ENCODE assay signal across 9 cellular contexts in the genomic region with DNA sequence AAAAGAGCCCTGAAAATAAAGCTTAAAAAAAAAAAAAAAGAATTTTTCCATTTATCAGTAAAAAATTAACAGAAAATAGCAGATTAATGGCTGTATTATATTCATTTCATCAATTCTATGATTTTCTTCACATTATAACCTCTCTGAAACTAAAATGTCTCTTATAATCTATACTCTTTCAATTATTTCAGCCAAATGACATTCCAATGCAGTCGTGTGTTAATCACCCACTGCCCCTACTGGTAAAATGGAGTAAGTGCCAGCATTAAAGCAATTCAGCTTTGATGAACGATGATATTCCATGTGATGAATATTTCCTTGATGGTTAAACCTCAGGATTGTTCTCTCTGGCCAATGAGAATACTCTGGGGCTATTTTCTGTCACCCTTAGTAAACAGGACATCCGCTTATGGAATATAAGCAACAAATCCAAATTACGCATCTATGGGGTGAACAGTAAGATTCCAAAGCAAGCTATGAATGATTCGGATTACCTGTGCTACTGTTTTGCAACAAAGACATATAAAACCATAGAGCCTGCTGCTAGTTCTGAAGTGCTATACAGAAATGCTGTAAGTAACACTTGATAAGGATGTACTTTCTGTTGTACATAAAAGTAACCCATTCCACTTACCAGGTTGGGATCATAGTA. TPM values are rescaled to one million over a fixed set of nuclear protein-coding genes. Genes with fewer than 3 reads are reported as not detected.
DNase-seq lines count a peak whose midpoint lies in the region; ATAC-seq and TF ChIP-seq lines count a peak whose summit lies in the region.
"Had no signal": no experiment of that assay in that cellular context is flagged by ENCODE, and none has a peak within 500 bp of the region (broad histone marks: within the 10 kb centered on the region; RNA-seq: fewer than 3 reads in every experiment).

No MANE protein-coding gene starts in this region.

- no peaks in the 10 kb centered on the region for H3K27me3 ChIP-seq in foreskin keratinocyte
- H3K27me3 ChIP-seq: BLaER1 treated with 17β-estradiol and CSF1 and Interleukin-3, amounts not matched to agents 10 nM and 100 nM had no signal

- H3K4me3 Mint-ChIP-seq in stimulated activated effector memory CD8-positive, alpha-beta T cell treated with anti-CD3 and anti-CD28 coated beads, Interleukin-12 subunit alpha, Interleukin-12 subunit beta, amount 100 ng/mL, for 72 hours, result no peak overlapping the region

- no peak overlapping the region for H3K27ac Mint-ChIP-seq in stimulated activated effector memory CD8-positive, alpha-beta T cell treated with anti-CD3 and anti-CD28 coated beads, Interleukin-12 subunit alpha, Interleukin-12 subunit beta, amount 100 ng/mL, for 72 hours

- no peak overlapping the region for H3K27ac ChIP-seq in foreskin keratinocyte

- peak; percentile 16 to 57 (median 45) for DNase-seq in NCI-H1417 (lab: John Stamatoyannopoulos, UW)
- DNase-seq in NCI-H1417 treated with DMSO at 0.1 percent for 48 hours (lab: John Stamatoyannopoulos, UW), result no peak
- DNase-seq in foreskin keratinocyte, result no peak
- DNase-seq in stimulated activated effector memory CD8-positive, alpha-beta T cell treated with anti-CD3 and anti-CD28 coated beads, Interleukin-12 subunit alpha, Interleukin-12 subunit beta, amount 100 ng/mL, for 72 hours (ENCODE audit: low spot score in 2 of 2), result peak in 1 of 2 donors; percentile 40
- DNase-seq in activated CD4-positive, alpha-beta T cell treated with anti-CD3 and anti-CD28 coated beads for 48 hours, result no peak

- no peaks in the 10 kb centered on the region for H3K4me1 ChIP-seq in foreskin keratinocyte

- H3K9me3 Mint-ChIP-seq in stimulated activated effector memory CD8-positive, alpha-beta T cell treated with anti-CD3 and anti-CD28 coated beads, Interleukin-12 subunit alpha, Interleukin-12 subunit beta, amount 100 ng/mL, for 72 hours, result no peaks in the 10 kb centered on the region

- ATAC-seq in HG03342 (IDR thresholded peaks at IDR 0.05; ENCODE audit: unreplicated experiment) (peak; percentile 69), SK-N-SH treated with all-trans-retinoic acid at 6 μM for 48 hours (peak; percentile 81), foreskin keratinocyte (peak; percentile 87), HG03469 (IDR thresholded peaks at IDR 0.05; ENCODE audit: unreplicated experiment) (no peak)
- peak; percentile 37 for ATAC-seq in stimulated activated effector memory CD8-positive, alpha-beta T cell treated with anti-CD3 and anti-CD28 coated beads, Interleukin-12 subunit alpha, Interleukin-12 subunit beta, amount 100 ng/mL, for 72 hours

- no peaks in the 10 kb centered on the region for H3K4me1 Mint-ChIP-seq in stimulated activated effector memory CD8-positive, alpha-beta T cell treated with anti-CD3 and anti-CD28 coated beads, Interleukin-12 subunit alpha, Interleukin-12 subunit beta, amount 100 ng/mL, for 72 hours

- peaks cover 99% of the 10 kb centered on the region for H3K36me3 Mint-ChIP-seq in stimulated activated effector memory CD8-positive, alpha-beta T cell treated with anti-CD3 and anti-CD28 coated beads, Interleukin-12 subunit alpha, Interleukin-12 subunit beta, amount 100 ng/mL, for 72 hours

- TF ChIP-seq CTCF in foreskin keratinocyte (conservative IDR thresholded peaks at IDR 0.05), result peak; percentile 80

TF ChIP-seq in SK-N-SH treated with all-trans-retinoic acid at 6 μM for 48 hours, 23 proteins besides CTCF, POLR2A, EP300 and RAD21:
- TF ChIP-seq ISL1 (CRISPR knock-in tag; IDR thresholded peaks at IDR 0.05) (no peak), TCF4 (CRISPR knock-in tag; IDR thresholded peaks at IDR 0.05; ENCODE audit: borderline replicate concordance) (no peak), RARB (CRISPR knock-in tag; IDR thresholded peaks at IDR 0.05) (no peak), GLIS3 (CRISPR knock-in tag; IDR thresholded peaks at IDR 0.05) (no peak), OSR1 (CRISPR knock-in tag; IDR thresholded peaks at IDR 0.05) (no peak), ESRRG (CRISPR knock-in tag; IDR thresholded peaks at IDR 0.05) (no peak), ARNTL (CRISPR knock-in tag; IDR thresholded peaks at IDR 0.05; ENCODE audit: borderline replicate concordance, low read depth) (no peak), ZC3H10 (CRISPR knock-in tag; IDR thresholded peaks at IDR 0.05) (no peak), ZFP3 (CRISPR knock-in tag; IDR thresholded peaks at IDR 0.05) (no peak), ZFP30 (CRISPR knock-in tag; IDR thresholded peaks at IDR 0.05) (no peak), SNAI2 (CRISPR knock-in tag; IDR thresholded peaks at IDR 0.05) (no peak), ZNF70 (CRISPR knock-in tag; IDR thresholded peaks at IDR 0.05) (no peak)
- TF ChIP-seq, protein P1, sequence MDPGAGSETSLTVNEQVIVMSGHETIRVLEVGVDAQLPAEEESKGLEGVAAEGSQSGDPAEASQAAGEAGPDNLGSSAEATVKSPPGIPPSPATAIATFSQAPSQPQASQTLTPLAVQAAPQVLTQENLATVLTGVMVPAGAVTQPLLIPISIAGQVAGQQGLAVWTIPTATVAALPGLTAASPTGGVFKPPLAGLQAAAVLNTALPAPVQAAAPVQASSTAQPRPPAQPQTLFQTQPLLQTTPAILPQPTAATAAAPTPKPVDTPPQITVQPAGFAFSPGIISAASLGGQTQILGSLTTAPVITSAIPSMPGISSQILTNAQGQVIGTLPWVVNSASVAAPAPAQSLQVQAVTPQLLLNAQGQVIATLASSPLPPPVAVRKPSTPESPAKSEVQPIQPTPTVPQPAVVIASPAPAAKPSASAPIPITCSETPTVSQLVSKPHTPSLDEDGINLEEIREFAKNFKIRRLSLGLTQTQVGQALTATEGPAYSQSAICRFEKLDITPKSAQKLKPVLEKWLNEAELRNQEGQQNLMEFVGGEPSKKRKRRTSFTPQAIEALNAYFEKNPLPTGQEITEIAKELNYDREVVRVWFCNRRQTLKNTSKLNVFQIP (CRISPR knock-in tag; IDR thresholded peaks at IDR 0.05; ENCODE audit: borderline replicate concordance, low read depth), result no peak
- TF ChIP-seq, protein P2, sequence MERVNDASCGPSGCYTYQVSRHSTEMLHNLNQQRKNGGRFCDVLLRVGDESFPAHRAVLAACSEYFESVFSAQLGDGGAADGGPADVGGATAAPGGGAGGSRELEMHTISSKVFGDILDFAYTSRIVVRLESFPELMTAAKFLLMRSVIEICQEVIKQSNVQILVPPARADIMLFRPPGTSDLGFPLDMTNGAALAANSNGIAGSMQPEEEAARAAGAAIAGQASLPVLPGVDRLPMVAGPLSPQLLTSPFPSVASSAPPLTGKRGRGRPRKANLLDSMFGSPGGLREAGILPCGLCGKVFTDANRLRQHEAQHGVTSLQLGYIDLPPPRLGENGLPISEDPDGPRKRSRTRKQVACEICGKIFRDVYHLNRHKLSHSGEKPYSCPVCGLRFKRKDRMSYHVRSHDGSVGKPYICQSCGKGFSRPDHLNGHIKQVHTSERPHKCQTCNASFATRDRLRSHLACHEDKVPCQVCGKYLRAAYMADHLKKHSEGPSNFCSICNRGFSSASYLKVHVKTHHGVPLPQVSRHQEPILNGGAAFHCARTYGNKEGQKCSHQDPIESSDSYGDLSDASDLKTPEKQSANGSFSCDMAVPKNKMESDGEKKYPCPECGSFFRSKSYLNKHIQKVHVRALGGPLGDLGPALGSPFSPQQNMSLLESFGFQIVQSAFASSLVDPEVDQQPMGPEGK (CRISPR knock-in tag; IDR thresholded peaks at IDR 0.05; ENCODE audit: borderline replicate concordance), result no peak

RNA-seq across cellular contexts. Expression of a gene that starts 20.3 kb away (rescaled TPM):
- 0.07 and 0.17 TPM in 2 replicates for total RNA-seq in foreskin keratinocyte
- polyA plus RNA-seq in foreskin keratinocyte, result 0.07 TPM in 1 of 2 replicates, not detected in the other

Comparison
In these comparisons a context has a peak if more than half of its experiments do, and no peak if none do; other contexts are left out.
1. DNase-seq: peak in NCI-H1417 (3 of 3); none in NCI-H1417 treated with DMSO at 0.1 percent for 48 hours (single experiment), foreskin keratinocyte (0 of 2) and activated CD4-positive, alpha-beta T cell treated with anti-CD3 and anti-CD28 coated beads for 48 hours (single experiment).